ENCODE assay signal across 19 cellular contexts in the genomic region with DNA sequence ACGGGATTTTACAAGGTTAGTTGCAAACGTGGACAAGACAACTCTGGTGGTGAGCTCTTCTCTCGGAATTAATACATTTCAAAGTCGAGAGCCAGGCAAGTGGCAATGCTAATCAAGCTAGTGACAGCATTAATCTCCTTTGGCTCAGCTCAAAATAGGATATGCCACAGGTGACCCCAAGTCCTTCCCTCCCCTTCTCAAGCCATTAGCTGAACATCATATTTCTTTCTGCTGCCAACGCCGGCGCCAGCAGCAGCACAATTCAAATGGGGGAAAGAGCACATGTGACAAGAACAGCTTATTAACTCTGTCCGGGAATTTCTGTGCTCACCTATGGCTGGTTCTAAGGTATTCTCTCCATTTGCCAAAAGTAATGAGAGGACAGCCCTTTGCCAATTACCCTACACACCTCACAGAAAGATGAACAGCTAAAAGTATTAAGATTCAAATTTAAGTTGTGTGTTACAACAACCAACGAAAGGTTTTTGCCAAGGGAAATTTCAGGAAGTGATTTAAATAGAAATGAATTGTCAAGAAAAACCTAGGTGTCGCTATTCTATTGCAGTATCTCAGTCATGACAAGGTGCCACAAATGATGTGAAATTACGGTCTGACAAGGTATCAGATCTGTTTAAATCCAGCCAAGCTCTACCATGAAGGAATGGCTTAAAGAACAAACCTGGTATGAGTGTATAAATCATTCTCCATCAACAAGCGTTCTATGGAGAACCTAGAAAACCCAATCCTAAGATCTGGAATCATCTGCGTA.
DNase-seq lines count a peak whose midpoint lies in the region; ATAC-seq, FAIRE-seq and TF ChIP-seq lines count a peak whose summit lies in the region.
"Had no signal": no experiment of that assay in that cellular context is flagged by ENCODE, and none has a peak within 500 bp of the region (broad histone marks: within the 10 kb centered on the region; RNA-seq: fewer than 3 reads in every experiment).

No MANE protein-coding gene starts in this region.

- no peak for TF ChIP-seq CTCF in D721Med (IDR thresholded peaks at IDR 0.05; ENCODE audit: insufficient read depth, missing control alignments)
- TF ChIP-seq CTCF in GM23338 (conservative IDR thresholded peaks at IDR 0.05; ENCODE audit: low read depth in 2 of 2): 0 out of 4 replicates have a peak, but pooled peaks of 1 of the 2 experiments have one; percentile 7
- 0 out of 2 replicates have a peak, but pooled peaks have one; percentile 13 for TF ChIP-seq CTCF in Panc1 (IDR thresholded peaks at IDR 0.05)

- no peaks in the 10 kb centered on the region; the same call in 1 of the 2 replicates for H3K4me1 ChIP-seq in GM23338 (ENCODE audit: insufficient read depth)
- H3K4me1 ChIP-seq in Panc1 (ENCODE audit: control insufficient read depth, insufficient read depth, low read length): no peaks in the 10 kb centered on the region

- H3K36me3 ChIP-seq in GM23338 (ENCODE audit: insufficient read depth): no peaks in the 10 kb centered on the region
- no peaks in the 10 kb centered on the region for H3K36me3 ChIP-seq in Panc1 (ENCODE audit: control insufficient read depth, insufficient read depth, low read length)
- H3K36me3 ChIP-seq: MG63 had no signal

- DNase-seq in D721Med (ENCODE audit: insufficient read length, low spot score) (peak; percentile 52), GM23338 (ENCODE audit: low spot score) (peak; percentile 2), Panc1 (ENCODE audit: low read depth, low spot score) (no peak), iPS-NIHi11 (ENCODE audit: low spot score) (peak; percentile 31), NCI-H2029 (lab: John Stamatoyannopoulos, UW) (no peak), NCI-H2196 treated with DMSO at 0.1 percent for 48 hours (lab: John Stamatoyannopoulos, UW; ENCODE audit: unreplicated experiment) (no peak)
- DNase-seq: Caco-2, GM23248, KG1, MG63, NCI-H1092 treated with DMSO at 0.1 percent for 48 hours, NCI-H187, NCI-H2171, OCI-M1 had no signal

- no peaks in the 10 kb centered on the region for H3K79me2 ChIP-seq in GM23338 (replicated peaks; ENCODE audit: insufficient read depth)

- CTCF ChIA-PET in Panc1 (lab: Charles Lee): no interaction called here

- no peak overlapping the region for H3K27ac Mint-ChIP-seq in GM23338

- H3K4me1 Mint-ChIP-seq in GM23338: no peaks in the 10 kb centered on the region; the same call in 2 of the 3 replicates
- H3K4me1 Mint-ChIP-seq: CD14-positive monocyte had no signal

- ATAC-seq in GM23338: no peak
- no peak for ATAC-seq in Panc1
- ATAC-seq in HG03097 (IDR thresholded peaks at IDR 0.05; ENCODE audit: low FRiP score, unreplicated experiment): no peak
- ATAC-seq: SK-N-SH treated with all-trans-retinoic acid at 6 μM for 48 hours had no signal

- no peaks in the 10 kb centered on the region for H3K9me3 ChIP-seq in Panc1 (ENCODE audit: control insufficient read depth, insufficient read depth, low read depth, low read length)
- H3K9me3 ChIP-seq: MG63 had no signal

- H3K36me3 Mint-ChIP-seq in GM23338 (ENCODE audit: low read depth): peaks cover 1% of the 10 kb centered on the region; the same call in 1 of the 3 replicates
- H3K36me3 Mint-ChIP-seq: CD14-positive monocyte had no signal

- H3K27me3 ChIP-seq in GM23338 (ENCODE audit: insufficient read depth) (no peaks in the 10 kb centered on the region), Panc1 (ENCODE audit: control insufficient read depth, insufficient read depth, low read length) (no peaks in the 10 kb centered on the region)
- H3K27me3 ChIP-seq: MG63 had no signal

- BruUV-seq in Panc1 (replicated peaks; lab: Mats Ljungman, UMichigan): no TSS peak

- intact Hi-C loops in Panc1 (cut with micrococcal nuclease; ENCODE audit: unreplicated experiment): no loop called here

- POLR2A ChIA-PET in Panc1 (lab: Charles Lee): no interaction called here

- no peaks in the 10 kb centered on the region for H4K20me1 ChIP-seq in GM23338 (replicated peaks; ENCODE audit: insufficient read depth)

- peak overlapping the region; percentile 11; the same call in 1 of the 2 replicates for H2AFZ ChIP-seq in GM23338
- H2AFZ ChIP-seq: GM23248 had no signal

- H3K4me3 Mint-ChIP-seq in GM23338: no peak overlapping the region
- H3K4me3 Mint-ChIP-seq: CD14-positive monocyte had no signal

- H3K4me2 ChIP-seq in GM23338: no peak overlapping the region

- H3K9me2 ChIP-seq in GM23338 (ENCODE audit: insufficient read depth): peaks cover 16% of the 10 kb centered on the region

- H3F3A ChIP-seq in GM23338 (replicated peaks; ENCODE audit: low read depth): no peaks in the 10 kb centered on the region

- in situ Hi-C loops in Panc1 (cut with HindIII; ENCODE audit: low pct_unique_long_range_greater_than_20kb, low sequenced_read_pairs): no loop called here

- no peak for FAIRE-seq in D721Med (lab: Jason Lieb, UNC)
- FAIRE-seq: GM12892 had no signal

- H3K27ac ChIP-seq in GM23338 (ENCODE audit: low read depth): no peak overlapping the region
- H3K27ac ChIP-seq in Panc1 (ENCODE audit: low read length): no peak overlapping the region
- H3K27ac ChIP-seq: GM23248, HL-60 had no signal

- peaks cover 6% of the 10 kb centered on the region for H3K27me3 Mint-ChIP-seq in GM23338 (ENCODE audit: insufficient read depth, low read depth, poor library complexity)

- H3K9me3 Mint-ChIP-seq in GM23338: peaks cover 2% of the 10 kb centered on the region; the same call in 2 of the 3 replicates

- H3K4me3 ChIP-seq in GM23338 (no peak overlapping the region), Panc1 (ENCODE audit: low read depth in 2 of 2, low read length in 2 of 2) (no peak overlapping the region)
- H3K4me3 ChIP-seq: GM23248, MG63 had no signal

TF ChIP-seq in GM23338, 12 proteins besides CTCF, POLR2A, EP300 and RAD21:
- TF ChIP-seq STAT1 (IDR thresholded peaks at IDR 0.05; ENCODE audit: unreplicated experiment): no peak
- TF ChIP-seq ZNF462 (CRISPR knock-in tag; IDR thresholded peaks at IDR 0.05): no peak
TF ChIP-seq in GM23338: peak in this region for 0.

Comparison
In these comparisons a context has a peak if more than half of its experiments do, and no peak if none do; other contexts are left out.
1. DNase-seq: peak in D721Med (single experiment), GM23338 (single experiment) and iPS-NIHi11 (single experiment); none in Panc1 (single experiment), NCI-H2029 (single experiment) and NCI-H2196 treated with DMSO at 0.1 percent for 48 hours (single experiment).